In genomic region chr19:51691122-51692064, GRCh38 we compare ENCODE assay signal across 9 cellular contexts. TPM values are rescaled to one million over a fixed set of nuclear protein-coding genes. Genes with fewer than 3 reads are reported as not detected.
DNase-seq lines count a peak whose midpoint lies in the region; ATAC-seq and TF ChIP-seq lines count a peak whose summit lies in the region.
"Had no signal": no experiment of that assay in that cellular context is flagged by ENCODE, and none has a peak within 500 bp of the region (broad histone marks: within the 10 kb centered on the region; RNA-seq: fewer than 3 reads in every experiment).

No MANE protein-coding gene starts in this region.

- H4K20me1 ChIP-seq in PC-3 (ENCODE audit: low read length), result peaks cover 27% of the 10 kb centered on the region
- peaks cover 13% of the 10 kb centered on the region for H4K20me1 ChIP-seq in neural cell (ENCODE audit: insufficient read depth)

- peak overlapping the region; percentile 91 for H3K4me2 ChIP-seq in PC-3 (ENCODE audit: low read length)
- H3K4me2 ChIP-seq in neural cell (ENCODE audit: low read length), result peak overlapping the region; percentile 79

- no TSS peak for BruUV-seq in PC-3 (replicated peaks; lab: Mats Ljungman, UMichigan)

- TF ChIP-seq EP300 in neural cell (conservative IDR thresholded peaks at IDR 0.05; ENCODE audit: poor library complexity, severe bottlenecking), result no peak

- intact Hi-C loops in PC-3 (cut with micrococcal nuclease), result no loop called here

- DNase-seq in EH (ENCODE audit: low read depth) (peak; percentile 62), PC-3 (no peak), NCI-H524 treated with DMSO at 0.1 percent for 48 hours (lab: John Stamatoyannopoulos, UW) (no peak), NCI-H2171 treated with DMSO at 0.1 percent for 48 hours (lab: John Stamatoyannopoulos, UW) (no peak), NCI-H524 (lab: John Stamatoyannopoulos, UW) (no peak)
- no peak for DNase-seq in effector memory CD4-positive, alpha-beta T cell

- H3K27me3 ChIP-seq in PC-3 (ENCODE audit: low read length) (no peaks in the 10 kb centered on the region), neural cell (ENCODE audit: insufficient read depth, low read depth, low read length) (no peaks in the 10 kb centered on the region)
- no peaks in the 10 kb centered on the region for H3K27me3 ChIP-seq in effector memory CD4-positive, alpha-beta T cell (replicated peaks; ENCODE audit: control insufficient read depth, insufficient read depth, low read length, poor library complexity, severe bottlenecking)

- TF ChIP-seq CTCF in PC-3 (conservative IDR thresholded peaks at IDR 0.05; ENCODE audit: low read depth, low read length) (no peak), neural cell (IDR thresholded peaks at IDR 0.05; ENCODE audit: poor library complexity, severe bottlenecking) (no peak)

- no peak for ATAC-seq in PC-3
- no peak for ATAC-seq in HG03139 (IDR thresholded peaks at IDR 0.05; ENCODE audit: unreplicated experiment)

- H3K27ac ChIP-seq in PC-3 (ENCODE audit: low read length) (no peak overlapping the region), neural cell (ENCODE audit: low read length) (peak overlapping the region; percentile 99)
- peak overlapping the region; percentile 94 for H3K27ac ChIP-seq in effector memory CD4-positive, alpha-beta T cell (ENCODE audit: insufficient read depth, low read length, poor library complexity, severe bottlenecking)

- TF ChIP-seq RAD21 in neural cell (conservative IDR thresholded peaks at IDR 0.05), result no peak

- POLR2A ChIA-PET in PC-3 (lab: Charles Lee; ENCODE audit: unreplicated experiment), result no interaction called here

- peaks cover 34% of the 10 kb centered on the region for H3K36me3 ChIP-seq in PC-3 (ENCODE audit: low read depth, low read length)
- no peaks in the 10 kb centered on the region for H3K36me3 ChIP-seq in effector memory CD4-positive, alpha-beta T cell (ENCODE audit: control insufficient read depth, insufficient read depth, low read length)
- no peaks in the 10 kb centered on the region for H3K36me3 ChIP-seq in neural cell (ENCODE audit: insufficient read depth, low read length)

- H3K9me3 ChIP-seq in PC-3 (ENCODE audit: low read length), result no peaks in the 10 kb centered on the region
- H3K9me3 ChIP-seq in effector memory CD4-positive, alpha-beta T cell (ENCODE audit: control insufficient read depth, low read length), result no peaks in the 10 kb centered on the region
- no peaks in the 10 kb centered on the region for H3K9me3 ChIP-seq in neural cell (ENCODE audit: low read length)

- no peaks in the 10 kb centered on the region for H3F3A ChIP-seq in PC-3 (ENCODE audit: low read length, unreplicated experiment)
- no peaks in the 10 kb centered on the region for H3F3A ChIP-seq in neural cell (ENCODE audit: insufficient read depth, low read length, poor library complexity, severe bottlenecking)

- H3K4me3 ChIP-seq in PC-3 (ENCODE audit: low read length) (peak overlapping the region; percentile 76), neural cell (ENCODE audit: low read length) (peak overlapping the region; percentile 90)
- peak overlapping the region; percentile 74 for H3K4me3 ChIP-seq in effector memory CD4-positive, alpha-beta T cell (ENCODE audit: insufficient read depth, low read depth, low read length, poor library complexity, severe bottlenecking)

- H3K9ac ChIP-seq in PC-3 (ENCODE audit: low read length) (peak overlapping the region; percentile 74; the same call in 1 of the 2 replicates), neural cell (ENCODE audit: low read length) (peak overlapping the region; percentile 92)

- peaks cover 34% of the 10 kb centered on the region for H3K4me1 ChIP-seq in PC-3 (ENCODE audit: insufficient read depth, low read length)
- peaks cover 27% of the 10 kb centered on the region for H3K4me1 ChIP-seq in effector memory CD4-positive, alpha-beta T cell (ENCODE audit: control insufficient read depth, insufficient read depth, low read length, poor library complexity, severe bottlenecking)

- H2AFZ ChIP-seq in PC-3 (ENCODE audit: low read length) (peak overlapping the region; percentile 51; the same call in 1 of the 2 replicates), neural cell (ENCODE audit: low read depth, low read length) (peak overlapping the region; percentile 32)

- CTCF ChIA-PET in PC-3 (lab: Charles Lee), result no interaction called here

- H3K79me2 ChIP-seq in PC-3 (ENCODE audit: low read length), result peaks cover 94% of the 10 kb centered on the region
- peaks cover 46% of the 10 kb centered on the region for H3K79me2 ChIP-seq in neural cell (replicated peaks; ENCODE audit: insufficient read depth, low read length)

- no peaks in the 10 kb centered on the region for H3K9me2 ChIP-seq in PC-3 (replicated peaks; ENCODE audit: low read length)
- H3K9me2 ChIP-seq in neural cell (ENCODE audit: insufficient read depth, low read length), result no peaks in the 10 kb centered on the region

TF ChIP-seq in neural cell, 6 proteins besides CTCF, POLR2A, EP300 and RAD21:
- TF ChIP-seq EZH2 (IDR thresholded peaks at IDR 0.05; ENCODE audit: borderline replicate concordance, insufficient read depth, low read length, poor library complexity, severe bottlenecking), result no peak
- no peak for TF ChIP-seq TAF1 (IDR thresholded peaks at IDR 0.05; ENCODE audit: low read depth)
- TF ChIP-seq SMC3 (conservative IDR thresholded peaks at IDR 0.05; ENCODE audit: poor library complexity), result no peak
TF ChIP-seq in neural cell: peak in this region for 0.

RNA-seq across cellular contexts. Expression of gene SPACA6, which starts 1.7 kb away (rescaled TPM):
- 10.1 and 12.2 TPM in 2 replicates for total RNA-seq in PC-3 (2014; rRNA removed)
- 5.2 and 11.6 TPM in 2 replicates for polyA plus RNA-seq in neural cell
- 6.1 and 6.9 TPM in 2 replicates for polyA minus RNA-seq in neural cell

RNA-seq across cellular contexts. Expression of gene HAS1, which starts 32.4 kb away (rescaled TPM):
- total RNA-seq in PC-3 (2014; rRNA removed), result not detected in 2 replicates
- polyA plus RNA-seq in neural cell, result 0.30 TPM in 1 of 2 replicates, not detected in the other
- 0.69 TPM in 1 of 2 replicates, not detected in the other for polyA minus RNA-seq in neural cell
- total RNA-seq: NCI-H460 had no signal

RNA-seq across cellular contexts. Expression of gene SIGLEC14, which starts 44.8 kb away (rescaled TPM):
- not detected in 2 replicates for total RNA-seq in PC-3 (2014; rRNA removed)
- not detected in 2 replicates for polyA plus RNA-seq in neural cell
- polyA minus RNA-seq in neural cell, result not detected in 2 replicates
- total RNA-seq: NCI-H460 had no signal
